Comparison of ENCODE assay signal across 19 cellular contexts in the genomic region with DNA sequence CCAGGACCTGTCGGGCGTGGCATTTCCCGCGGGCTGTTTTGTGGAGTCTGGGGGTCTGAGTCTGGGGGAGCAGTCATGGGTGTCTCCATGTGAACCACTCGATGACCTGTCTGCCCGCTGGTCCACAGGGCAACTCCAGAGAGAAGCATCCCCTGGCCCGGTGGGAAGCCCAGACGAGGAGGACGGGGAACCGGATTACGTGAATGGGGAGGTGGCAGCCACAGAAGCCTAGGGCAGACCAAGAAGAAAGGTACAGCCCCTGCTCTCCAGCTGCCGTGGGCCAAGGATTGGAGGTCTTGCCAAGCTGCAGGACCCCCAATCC. TPM values are rescaled to one million over a fixed set of nuclear protein-coding genes. Genes with fewer than 3 reads are reported as not detected.
A peak's percentile ranks its signal among the peaks of the same experiment; 100 is the strongest.
DNase-seq lines count a peak whose midpoint lies in the region; ATAC-seq, FAIRE-seq and TF ChIP-seq lines count a peak whose summit lies in the region.
"Had no signal": no experiment of that assay in that cellular context is flagged by ENCODE, and none has a peak within 500 bp of the region (broad histone marks: within the 10 kb centered on the region; RNA-seq: fewer than 3 reads in every experiment).

No MANE protein-coding gene starts in this region.

- no peak for TF ChIP-seq EP300 in K562 (IDR thresholded peaks at IDR 0.05; ENCODE audit: low read length)

- peaks cover 60 to 70% of the 10 kb centered on the region in 2 donors for H3K36me3 Mint-ChIP-seq in stimulated activated naive B cell treated with anti-CD40 and anti-IgM and Interleukin-4, amounts not matched to agents 10 μg/mL and 1 μg/mL and 100 μg/mL, for 72 hours
- peaks cover 12% of the 10 kb centered on the region for H3K36me3 Mint-ChIP-seq in neural progenitor cell

- no peaks in the 10 kb centered on the region for H3K9me3 Mint-ChIP-seq in stimulated activated naive B cell treated with anti-CD40 and anti-IgM and Interleukin-4, amounts not matched to agents 10 μg/mL and 1 μg/mL and 100 μg/mL, for 72 hours
- no peaks in the 10 kb centered on the region for H3K9me3 Mint-ChIP-seq in neural progenitor cell
- H3K9me3 Mint-ChIP-seq: CD4-positive, alpha-beta memory T cell had no signal

- POLR2A ChIA-PET in HEK293 (lab: Yijun Ruan, JAX) (no interaction called here), K562 (lab: Yijun Ruan, JAX) (no interaction called here)

- peak; percentile 58 for DNase-seq in Right ventricle myocardium inferior (ENCODE audit: missing footprints)
- DNase-seq in heart left ventricle = no peak
- DNase-seq in K562 (ENCODE audit: extremely low read depth in 1 of 4, low spot score in 3 of 4) = no peak
- DNase-seq in stimulated activated naive B cell treated with anti-CD40 and anti-IgM and Interleukin-4, amounts not matched to agents 10 μg/mL and 1 μg/mL and 100 μg/mL, for 72 hours = no peak
- DNase-seq in neural progenitor cell (ENCODE audit: low spot score) = no peak
- DNase-seq in Kasumi-1 (lab: John Stamatoyannopoulos, UW) = no peak
- no peak for DNase-seq in spleen
- DNase-seq: Caco-2; CD4-positive, alpha-beta memory T cell; DMS 273 treated with DMSO at 0.1 percent for 48 hours; GOT3; MM.1S; NCI-H1048; NCI-H1436; NCI-H187 treated with DMSO at 0.1 percent for 48 hours; NCI-H69 had no signal

- TF ChIP-seq POLR2A in heart left ventricle (IDR thresholded peaks at IDR 0.05) = no peak
- TF ChIP-seq POLR2A in K562 (conservative IDR thresholded peaks at IDR 0.05) = no peak
- TF ChIP-seq POLR2A in spleen (IDR thresholded peaks at IDR 0.05) = no peak

- no peak for TF ChIP-seq RAD21 in K562 (CRISPR knock-in tag; conservative IDR thresholded peaks at IDR 0.05 in 1 of 2, IDR thresholded peaks at IDR 0.05 in 1 of 2)

- no peak overlapping the region for H2AFZ ChIP-seq in K562 (ENCODE audit: low read depth, low read length)
- H2AFZ ChIP-seq in neural progenitor cell (replicated peaks) = no peak overlapping the region

- no peak for TF ChIP-seq CTCF in heart left ventricle (IDR thresholded peaks at IDR 0.05)
- TF ChIP-seq CTCF in HEK293 (tag by site-specific recombination; IDR thresholded peaks at IDR 0.05) = no peak
- TF ChIP-seq CTCF in K562 (IDR thresholded peaks at IDR 0.05 in 2 of 3, conservative IDR thresholded peaks at IDR 0.05 in 1 of 3; ENCODE audit: insufficient read depth in 2 of 3, low read depth in 1 of 3, low read length in 3 of 3) = no peak
- TF ChIP-seq CTCF in neural progenitor cell (IDR thresholded peaks at IDR 0.05) = no peak
- no peak for TF ChIP-seq CTCF in spleen (IDR thresholded peaks at IDR 0.05 in 8 of 11, conservative IDR thresholded peaks at IDR 0.05 in 3 of 11)

- H3F3A ChIP-seq in neural progenitor cell (ENCODE audit: low read depth) = no peaks in the 10 kb centered on the region

- no peaks in the 10 kb centered on the region for H3K79me2 ChIP-seq in K562 (ENCODE audit: control insufficient read depth, insufficient read depth, low read length)
- no peaks in the 10 kb centered on the region for H3K79me2 ChIP-seq in neural progenitor cell (ENCODE audit: low read depth)

- H3K27ac ChIP-seq in heart left ventricle (no peak overlapping the region), HEK293 (ENCODE audit: extremely low read depth, low read depth, low read length) (no peak overlapping the region), K562 (ENCODE audit: extremely low read depth, low read depth, low read length) (no peak overlapping the region), neural progenitor cell (no peak overlapping the region), spleen (peak overlapping the region in 3 of 8 donors; percentile 38 to 88 (median 78))

- CTCF ChIA-PET in HEK293 (lab: Yijun Ruan, JAX) = no interaction called here
- CTCF ChIA-PET in K562 (lab: Yijun Ruan, JAX; ENCODE audit: low intra/inter-chr PET ratio) = no interaction called here

- no peaks in the 10 kb centered on the region for H3K27me3 Mint-ChIP-seq in stimulated activated naive B cell treated with anti-CD40 and anti-IgM and Interleukin-4, amounts not matched to agents 10 μg/mL and 1 μg/mL and 100 μg/mL, for 72 hours
- H3K27me3 Mint-ChIP-seq in neural progenitor cell (ENCODE audit: insufficient read depth, low read depth) = peaks cover 5% of the 10 kb centered on the region
- H3K27me3 Mint-ChIP-seq: CD4-positive, alpha-beta memory T cell had no signal

- H3K36me3 ChIP-seq in heart left ventricle = peaks cover 0 to 41% (median 0%) of the 10 kb centered on the region in 9 donors
- H3K36me3 ChIP-seq in HEK293 (ENCODE audit: control insufficient read depth in 2 of 2, insufficient read depth in 1 of 2, low read length in 2 of 2) = peaks cover 7 to 34% of the 10 kb centered on the region in 2 experiments
- peaks cover 36% of the 10 kb centered on the region; the same call in 2 of the 3 replicates for H3K36me3 ChIP-seq in K562 (ENCODE audit: control insufficient read depth, insufficient read depth, low read length)
- no peaks in the 10 kb centered on the region for H3K36me3 ChIP-seq in neural progenitor cell
- H3K36me3 ChIP-seq in spleen = peaks cover 0 to 94% (median 24%) of the 10 kb centered on the region in 6 donors

- BruUV-seq in K562 (replicated peaks; lab: Mats Ljungman, UMichigan) = no TSS peak

- H3K4me3 ChIP-seq in heart left ventricle = no peak overlapping the region
- H3K4me3 ChIP-seq in HEK293 (ENCODE audit: low read depth, low read length) = no peak overlapping the region
- H3K4me3 ChIP-seq in K562 = no peak overlapping the region
- no peak overlapping the region for H3K4me3 ChIP-seq in neural progenitor cell
- no peak overlapping the region for H3K4me3 ChIP-seq in spleen

- H3K9me3 ChIP-seq in heart left ventricle (no peaks in the 10 kb centered on the region), HEK293 (ENCODE audit: control insufficient read depth, insufficient read depth, low read depth, low read length) (no peaks in the 10 kb centered on the region), K562 (replicated peaks; ENCODE audit: control insufficient read depth, insufficient read depth, low read depth, low read length) (no peaks in the 10 kb centered on the region), neural progenitor cell (ENCODE audit: low read depth) (no peaks in the 10 kb centered on the region), spleen (no peaks in the 10 kb centered on the region)
- H3K9me3 ChIP-seq: Caco-2 had no signal

- no peaks in the 10 kb centered on the region for H3K9me1 ChIP-seq in K562 (ENCODE audit: control insufficient read depth, insufficient read depth, low read length)

- no peak overlapping the region for H3K4me3 Mint-ChIP-seq in stimulated activated naive B cell treated with anti-CD40 and anti-IgM and Interleukin-4, amounts not matched to agents 10 μg/mL and 1 μg/mL and 100 μg/mL, for 72 hours
- H3K4me3 Mint-ChIP-seq in neural progenitor cell = no peak overlapping the region
- H3K4me3 Mint-ChIP-seq: CD4-positive, alpha-beta memory T cell had no signal

- no peak for FAIRE-seq in K562 (lab: Jason Lieb, UNC)
- FAIRE-seq: GM18507 had no signal

- in situ Hi-C loops in K562 (cut with MboI) = no loop called here

- H3K27ac Mint-ChIP-seq in stimulated activated naive B cell treated with anti-CD40 and anti-IgM and Interleukin-4, amounts not matched to agents 10 μg/mL and 1 μg/mL and 100 μg/mL, for 72 hours = peak overlapping the region; percentile 84
- H3K27ac Mint-ChIP-seq in neural progenitor cell = no peak overlapping the region

- H3K27me3 ChIP-seq in heart left ventricle = no peaks in the 10 kb centered on the region
- H3K27me3 ChIP-seq in K562 (ENCODE audit: control insufficient read depth in 2 of 2, insufficient read depth in 2 of 2, low read length in 2 of 2) = no peaks in the 10 kb centered on the region
- H3K27me3 ChIP-seq in neural progenitor cell = no peaks in the 10 kb centered on the region
- H3K27me3 ChIP-seq in spleen (replicated peaks in 1 of 7) = no peaks in the 10 kb centered on the region

- peaks cover 4% of the 10 kb centered on the region; the same call in 1 of the 2 replicates for H4K20me1 ChIP-seq in K562 (replicated peaks; ENCODE audit: control insufficient read depth, insufficient read depth, low read length)
- no peaks in the 10 kb centered on the region for H4K20me1 ChIP-seq in neural progenitor cell (ENCODE audit: low read depth)

- no peak overlapping the region for H3K4me2 ChIP-seq in K562 (ENCODE audit: insufficient read depth, low read length)
- H3K4me2 ChIP-seq in neural progenitor cell = no peak overlapping the region

- intact Hi-C loops in Right ventricle myocardium inferior (cut with DNase I) = no loop called here
- intact Hi-C loops in heart left ventricle (cut with DNase I) = loop anchor here in 1 of 10 donors (10.0 kb wide), 1 partner anchor 80 kb away; no protein-coding TSS in a partner anchor
- intact Hi-C loops in K562 (cut with micrococcal nuclease) = no loop called here
- intact Hi-C loops in spleen (cut with DNase I; ENCODE audit: low total_unique reads) = no loop called here

- peaks cover 45 to 67% of the 10 kb centered on the region in 2 donors for H3K4me1 Mint-ChIP-seq in stimulated activated naive B cell treated with anti-CD40 and anti-IgM and Interleukin-4, amounts not matched to agents 10 μg/mL and 1 μg/mL and 100 μg/mL, for 72 hours
- H3K4me1 Mint-ChIP-seq in neural progenitor cell = no peaks in the 10 kb centered on the region

- 89 to 94% (median 93%) methylated on average over 6 to 12 of the region's 12 CpGs for WGBS in heart left ventricle, 4 donors
- WGBS in K562 (ENCODE audit: insufficient coverage, low coverage, missing lambda C conversion rate) = 83% methylated on average over 12 of the region's 12 CpGs
- 91 to 94% (median 93%) methylated on average over 10 to 12 of the region's 12 CpGs for WGBS in spleen, 5 donors

- ATAC-seq in Right ventricle myocardium inferior (no peak), heart left ventricle (no peak), K562 (no peak)
- ATAC-seq in stimulated activated naive B cell treated with anti-CD40 and anti-IgM and Interleukin-4, amounts not matched to agents 10 μg/mL and 1 μg/mL and 100 μg/mL, for 72 hours (replicated peaks) = no peak
- ATAC-seq: HCT116 had no signal

- peaks cover 0 to 27% (median 0%) of the 10 kb centered on the region in 12 donors for H3K4me1 ChIP-seq in heart left ventricle
- H3K4me1 ChIP-seq in HEK293 (ENCODE audit: control insufficient read depth, insufficient read depth, low read length) = no peaks in the 10 kb centered on the region
- H3K4me1 ChIP-seq in K562 (replicated peaks in 1 of 2; ENCODE audit: control insufficient read depth in 2 of 2, insufficient read depth in 2 of 2, low read length in 2 of 2) = peaks cover 0 to 21% of the 10 kb centered on the region in 2 experiments; a peak in 3 of 5 replicates
- H3K4me1 ChIP-seq in neural progenitor cell = no peaks in the 10 kb centered on the region
- peaks cover 0 to 82% (median 42%) of the 10 kb centered on the region in 6 donors for H3K4me1 ChIP-seq in spleen

- H3K9ac ChIP-seq in K562 (ENCODE audit: insufficient read depth in 1 of 2, low read depth in 2 of 2, low read length in 2 of 2) (peak overlapping the region in 1 of 2 experiments; percentile 29; a peak in 1 of 4 replicates), neural progenitor cell (no peak overlapping the region)

RNA-seq across cellular contexts. Expression of a gene that starts 14.7 kb away (rescaled TPM):
- total RNA-seq in Right ventricle myocardium inferior (3.4 TPM), heart left ventricle (10 to 100 TPM in 1 of 9 donors, 1 to 10 TPM in 8; 1.0 to 20.8 (median 1.5) TPM), K562 (2014; rRNA removed) (0.29 and 0.45 TPM in 2 replicates), K562 (2014; rRNA removed; fragmentation: Illumina TruSeq; extraction: Trizol) (0.15 TPM in 1 of 2 replicates, not detected in the other), K562 (2015; rRNA removed; fragmentation: Illumina TruSeq; extraction: Trizol) (0.11 and 0.23 TPM in 2 replicates), K562 (2021) (0.29 and 0.58 TPM in 2 replicates), neural progenitor cell (ENCODE audit: low replicate concordance) (not detected in 2 replicates), spleen (100 to 1,000 TPM in 1 of 7 donors, 10 to 100 TPM in 6; 58.9 to 100 (median 76.4) TPM)
- polyA plus RNA-seq in heart left ventricle (1 to 10 TPM; 1.7 to 2.9 TPM), K562 (2011; rRNA removed) (0.24 and 0.65 TPM in 2 replicates), K562 (2014; fragmentation: Illumina TruSeq; extraction: Trizol) (0.40 and 0.47 TPM in 2 replicates), K562 (2014; fragmentation: Nextera tagmentation; extraction: Ambion mirVana) (under 1 TPM; 0.24 to 0.25 TPM), K562 (2014; rRNA removed) (0.24 and 0.78 TPM in 2 replicates), spleen (100 to 1,000 TPM; 108 to 130 (median 127) TPM)
- 1.1 and 2.4 TPM in 2 replicates for total RNA-seq in K562 (2011; cell fraction: chromatin; rRNA removed; ENCODE audit: low replicate concordance)
- total RNA-seq in K562 (2011; cell fraction: nucleolus; rRNA removed) = 0.39 and 1.8 TPM in 2 replicates
- 1.1 and 1.5 TPM in 2 replicates for total RNA-seq in K562 (2011; cell fraction: nucleoplasm; rRNA removed)
- polyA plus RNA-seq in K562 (2011; cell fraction: cytosol; rRNA removed) = 0.19 and 0.57 TPM in 2 replicates
- 0.18 and 0.64 TPM in 2 replicates for polyA plus RNA-seq in K562 (2011; cell fraction: nucleus; rRNA removed)
- 0.68 and 0.76 TPM in 2 replicates for polyA plus RNA-seq in K562 (2012)
- 0.53 TPM in 1 of 2 replicates, not detected in the other for polyA minus RNA-seq in K562 (2011; rRNA and poly(A)+ RNA removed)
- not detected in 2 replicates for polyA minus RNA-seq in K562 (2011; cell fraction: cytosol; rRNA and poly(A)+ RNA removed)
- 0.54 TPM in 1 of 2 replicates, not detected in the other for polyA minus RNA-seq in K562 (2011; cell fraction: nucleus; rRNA and poly(A)+ RNA removed)

RNA-seq across cellular contexts. Expression of a gene that starts 29.7 kb away (rescaled TPM):
- 12.4 TPM for total RNA-seq in Right ventricle myocardium inferior
- total RNA-seq in heart left ventricle = 10 to 100 TPM in 6 of 9 donors, 1 to 10 TPM in 3; 7.8 to 20.9 (median 12.2) TPM
- 10 to 100 TPM in 1 of 2 donors, 1 to 10 TPM in 1; 9.8 to 21.8 TPM for polyA plus RNA-seq in heart left ventricle
- total RNA-seq in K562 (2011; cell fraction: chromatin; rRNA removed; ENCODE audit: low replicate concordance) = 39.7 and 82.7 TPM in 2 replicates
- total RNA-seq in K562 (2011; cell fraction: nucleolus; rRNA removed) = 54.0 and 64.9 TPM in 2 replicates
- 37.6 and 46.7 TPM in 2 replicates for total RNA-seq in K562 (2011; cell fraction: nucleoplasm; rRNA removed)
- total RNA-seq in K562 (2014; rRNA removed) = 93.6 and 123 TPM in 2 replicates
- total RNA-seq in K562 (2014; rRNA removed; fragmentation: Illumina TruSeq; extraction: Trizol) = 96.6 and 99.8 TPM in 2 replicates
- 122 and 126 TPM in 2 replicates for total RNA-seq in K562 (2015; rRNA removed; fragmentation: Illumina TruSeq; extraction: Trizol)
- total RNA-seq in K562 (2021) = 102 and 104 TPM in 2 replicates
- polyA plus RNA-seq in K562 (2011; rRNA removed) = 78.2 and 109 TPM in 2 replicates
- polyA plus RNA-seq in K562 (2011; cell fraction: cytosol; rRNA removed) = 62.5 and 86.6 TPM in 2 replicates
- 21.3 and 32.9 TPM in 2 replicates for polyA plus RNA-seq in K562 (2011; cell fraction: nucleus; rRNA removed)
- 86.3 and 99.6 TPM in 2 replicates for polyA plus RNA-seq in K562 (2012)
- polyA plus RNA-seq in K562 (2014; fragmentation: Illumina TruSeq; extraction: Trizol) = 156 and 161 TPM in 2 replicates
- 10 to 100 TPM; 32.5 to 55.6 TPM for polyA plus RNA-seq in K562 (2014; fragmentation: Nextera tagmentation; extraction: Ambion mirVana)
- 112 and 124 TPM in 2 replicates for polyA plus RNA-seq in K562 (2014; rRNA removed)
- polyA minus RNA-seq in K562 (2011; rRNA and poly(A)+ RNA removed) = 85.5 and 125 TPM in 2 replicates
- 72.1 and 79.1 TPM in 2 replicates for polyA minus RNA-seq in K562 (2011; cell fraction: cytosol; rRNA and poly(A)+ RNA removed)
- 22.2 and 22.7 TPM in 2 replicates for polyA minus RNA-seq in K562 (2011; cell fraction: nucleus; rRNA and poly(A)+ RNA removed)
- total RNA-seq in neural progenitor cell (ENCODE audit: low replicate concordance) = 66.0 and 71.3 TPM in 2 replicates
- 10 to 100 TPM in 6 of 7 donors, 1 to 10 TPM in 1; 7.5 to 24.7 (median 19.0) TPM for total RNA-seq in spleen
- polyA plus RNA-seq in spleen = 10 to 100 TPM; 17.0 to 25.0 (median 23.2) TPM

RNA-seq across cellular contexts. Expression of a gene that starts 50.3 kb away (rescaled TPM):
- total RNA-seq in Right ventricle myocardium inferior (172 TPM), heart left ventricle (100 to 1,000 TPM; 166 to 216 (median 196) TPM), K562 (2014; rRNA removed) (315 and 338 TPM in 2 replicates), K562 (2014; rRNA removed; fragmentation: Illumina TruSeq; extraction: Trizol) (262 and 319 TPM in 2 replicates), K562 (2015; rRNA removed; fragmentation: Illumina TruSeq; extraction: Trizol) (350 and 354 TPM in 2 replicates), K562 (2021) (408 and 416 TPM in 2 replicates), neural progenitor cell (ENCODE audit: low replicate concordance) (214 and 315 TPM in 2 replicates), spleen (100 to 1,000 TPM; 179 to 224 (median 197) TPM)
- polyA plus RNA-seq in heart left ventricle (100 to 1,000 TPM in 1 of 2 donors, 10 to 100 TPM in 1; 89.0 to 255 TPM), K562 (2011; rRNA removed) (346 and 435 TPM in 2 replicates), K562 (2014; fragmentation: Illumina TruSeq; extraction: Trizol) (319 and 334 TPM in 2 replicates), K562 (2014; fragmentation: Nextera tagmentation; extraction: Ambion mirVana) (10 to 100 TPM; 11.0 to 15.9 TPM), K562 (2014; rRNA removed) (369 and 425 TPM in 2 replicates), spleen (100 to 1,000 TPM in 1 of 3 donors, 10 to 100 TPM in 2; 75.5 to 133 (median 98.4) TPM)
- 135 and 180 TPM in 2 replicates for total RNA-seq in K562 (2011; cell fraction: chromatin; rRNA removed; ENCODE audit: low replicate concordance)
- total RNA-seq in K562 (2011; cell fraction: nucleolus; rRNA removed) = 102 and 103 TPM in 2 replicates
- 156 and 188 TPM in 2 replicates for total RNA-seq in K562 (2011; cell fraction: nucleoplasm; rRNA removed)
- 391 and 403 TPM in 2 replicates for polyA plus RNA-seq in K562 (2011; cell fraction: cytosol; rRNA removed)
- 160 and 185 TPM in 2 replicates for polyA plus RNA-seq in K562 (2011; cell fraction: nucleus; rRNA removed)
- 372 and 407 TPM in 2 replicates for polyA plus RNA-seq in K562 (2012)
- polyA minus RNA-seq in K562 (2011; rRNA and poly(A)+ RNA removed) = 295 and 304 TPM in 2 replicates
- 159 and 193 TPM in 2 replicates for polyA minus RNA-seq in K562 (2011; cell fraction: cytosol; rRNA and poly(A)+ RNA removed)
- 95.7 and 151 TPM in 2 replicates for polyA minus RNA-seq in K562 (2011; cell fraction: nucleus; rRNA and poly(A)+ RNA removed)
